ENCODE assay signal across 9 cellular contexts in genomic region chr12:103279444-103279843, GRCh38.
A peak's percentile ranks its signal among the peaks of the same experiment; 100 is the strongest.
DNase-seq lines count a peak whose midpoint lies in the region; ATAC-seq and TF ChIP-seq lines count a peak whose summit lies in the region.
"Had no signal": no experiment of that assay in that cellular context is flagged by ENCODE, and none has a peak within 500 bp of the region (broad histone marks: within the 10 kb centered on the region; RNA-seq: fewer than 3 reads in every experiment).

No MANE protein-coding gene starts in this region.

- TF ChIP-seq CTCF in gastrocnemius medialis (IDR thresholded peaks at IDR 0.05 in 4 of 5, conservative IDR thresholded peaks at IDR 0.05 in 1 of 5) = no peak

- peaks cover 5% of the 10 kb centered on the region for H3K4me1 Mint-ChIP-seq in activated CD4-positive, alpha-beta T cell treated with anti-CD3 and anti-CD28 coated beads for 36 hours
- peaks cover 3% of the 10 kb centered on the region for H3K4me1 Mint-ChIP-seq in activated naive CD4-positive, alpha-beta T cell treated with anti-CD3 and anti-CD28 coated beads for 36 hours (ENCODE audit: low read depth)

- peak; percentile 89 for ATAC-seq in activated CD4-positive, alpha-beta T cell treated with anti-CD3 and anti-CD28 coated beads for 36 hours
- ATAC-seq in GM21528 (IDR thresholded peaks at IDR 0.05; ENCODE audit: low FRiP score, unreplicated experiment) (peak; percentile 92), HG03432 (IDR thresholded peaks at IDR 0.05; ENCODE audit: unreplicated experiment) (peak; percentile 96), gastrocnemius medialis (no peak)

- H3K4me3 ChIP-seq in endocrine pancreas (ENCODE audit: control insufficient read depth, insufficient read depth, low read length) (no peak overlapping the region), gastrocnemius medialis (no peak overlapping the region)

- H3K9me3 Mint-ChIP-seq in activated CD4-positive, alpha-beta T cell treated with anti-CD3 and anti-CD28 coated beads for 36 hours (ENCODE audit: low read depth) = no peaks in the 10 kb centered on the region
- no peaks in the 10 kb centered on the region for H3K9me3 Mint-ChIP-seq in activated naive CD4-positive, alpha-beta T cell treated with anti-CD3 and anti-CD28 coated beads for 36 hours

- peak overlapping the region; percentile 14 for H3K9ac ChIP-seq in endocrine pancreas (ENCODE audit: control insufficient read depth, insufficient read depth, low read length)

- no peak overlapping the region for H3K27ac ChIP-seq in gastrocnemius medialis

- peaks cover 1% of the 10 kb centered on the region for H3K4me1 ChIP-seq in endocrine pancreas (ENCODE audit: control insufficient read depth, insufficient read depth, low read length)
- no peaks in the 10 kb centered on the region for H3K4me1 ChIP-seq in gastrocnemius medialis

- CTCF ChIA-PET in activated CD4-positive, alpha-beta T cell treated with anti-CD3 and anti-CD28 coated beads for 36 hours (lab: Charles Lee) = no interaction called here
- CTCF ChIA-PET in activated naive CD4-positive, alpha-beta T cell treated with anti-CD3 and anti-CD28 coated beads for 36 hours (lab: Charles Lee) = no interaction called here

- no peak overlapping the region for H3K4me3 Mint-ChIP-seq in activated CD4-positive, alpha-beta T cell treated with anti-CD3 and anti-CD28 coated beads for 36 hours
- no peak overlapping the region for H3K4me3 Mint-ChIP-seq in activated naive CD4-positive, alpha-beta T cell treated with anti-CD3 and anti-CD28 coated beads for 36 hours

- in situ Hi-C loops in gastrocnemius medialis (cut with MboI; ENCODE audit: low sequenced_read_pairs in 4 of 4) = no loop called here

- no peaks in the 10 kb centered on the region for H3K36me3 Mint-ChIP-seq in activated CD4-positive, alpha-beta T cell treated with anti-CD3 and anti-CD28 coated beads for 36 hours (ENCODE audit: low read depth)
- no peaks in the 10 kb centered on the region for H3K36me3 Mint-ChIP-seq in activated naive CD4-positive, alpha-beta T cell treated with anti-CD3 and anti-CD28 coated beads for 36 hours (ENCODE audit: low read depth)

- no peaks in the 10 kb centered on the region for H3K9me3 ChIP-seq in endocrine pancreas (ENCODE audit: control insufficient read depth, low read length)
- no peaks in the 10 kb centered on the region for H3K9me3 ChIP-seq in gastrocnemius medialis

- H3K27me3 Mint-ChIP-seq in activated CD4-positive, alpha-beta T cell treated with anti-CD3 and anti-CD28 coated beads for 36 hours = no peaks in the 10 kb centered on the region
- peaks cover 2% of the 10 kb centered on the region for H3K27me3 Mint-ChIP-seq in activated naive CD4-positive, alpha-beta T cell treated with anti-CD3 and anti-CD28 coated beads for 36 hours (ENCODE audit: low read depth)

- TF ChIP-seq POLR2A in gastrocnemius medialis (IDR thresholded peaks at IDR 0.05) = no peak

- intact Hi-C loops in activated CD4-positive, alpha-beta T cell treated with anti-CD3 and anti-CD28 coated beads for 36 hours (cut with DNase I, micrococcal nuclease) = loop anchor here in 1 of 2 experiments (2.0 to 10.0 kb wide), 2 partner anchors 225 to 325 kb away; partner anchors contain the start of gene ASCL1
- intact Hi-C loops in gastrocnemius medialis (cut with DNase I; ENCODE audit: low total_unique reads) = no loop called here
- intact Hi-C loops in activated naive CD4-positive, alpha-beta T cell treated with anti-CD3 and anti-CD28 coated beads for 36 hours (cut with micrococcal nuclease) = loop anchor here (1.0 to 10.0 kb wide), 6 partner anchors 10 to 1315 kb away; no protein-coding TSS in a partner anchor

- DNase-seq in activated CD4-positive, alpha-beta T cell treated with anti-CD3 and anti-CD28 coated beads for 36 hours = no peak
- no peak for DNase-seq in activated CD4-positive, alpha-beta T cell treated with anti-CD3 and anti-CD28 coated beads for 1 hour
- DNase-seq in gastrocnemius medialis (no peak), NAMALWA (ENCODE audit: low spot score) (no peak)
- DNase-seq in activated naive CD4-positive, alpha-beta T cell treated with anti-CD3 and anti-CD28 coated beads for 36 hours = no peak
- DNase-seq: NCI-H446 treated with DMSO at 0.1 percent for 48 hours had no signal

- POLR2A ChIA-PET in activated CD4-positive, alpha-beta T cell treated with anti-CD3 and anti-CD28 coated beads for 36 hours (lab: Charles Lee) = interaction anchor here (1.0 kb wide), 1 partner anchor 10 kb away, joined by 3 read pairs; no protein-coding TSS in a partner anchor

- H3K27me3 ChIP-seq in endocrine pancreas (ENCODE audit: control insufficient read depth, insufficient read depth, low read length) (no peaks in the 10 kb centered on the region), gastrocnemius medialis (no peaks in the 10 kb centered on the region)

- no peak overlapping the region for H3K27ac Mint-ChIP-seq in activated CD4-positive, alpha-beta T cell treated with anti-CD3 and anti-CD28 coated beads for 36 hours
- H3K27ac Mint-ChIP-seq in activated naive CD4-positive, alpha-beta T cell treated with anti-CD3 and anti-CD28 coated beads for 36 hours = no peak overlapping the region

- H3K36me3 ChIP-seq in endocrine pancreas (ENCODE audit: control insufficient read depth, insufficient read depth, low read length) (no peaks in the 10 kb centered on the region), gastrocnemius medialis (no peaks in the 10 kb centered on the region)

Comparison
In these comparisons a context has a peak if more than half of its experiments do, and no peak if none do; other contexts are left out.
1. ATAC-seq: peak in activated CD4-positive, alpha-beta T cell treated with anti-CD3 and anti-CD28 coated beads for 36 hours (single experiment), GM21528 (single experiment) and HG03432 (single experiment); none in gastrocnemius medialis (0 of 2).